ENCODE assay signal across 20 cellular contexts in genomic region chr20:50217207-50217949, GRCh38. TPM values are rescaled to one million over a fixed set of nuclear protein-coding genes. Genes with fewer than 3 reads are reported as not detected.
DNase-seq lines count a peak whose midpoint lies in the region; TF ChIP-seq lines count a peak whose summit lies in the region.
"Had no signal": no experiment of that assay in that cellular context is flagged by ENCODE, and none has a peak within 500 bp of the region (broad histone marks: within the 10 kb centered on the region; RNA-seq: fewer than 3 reads in every experiment).

No MANE protein-coding gene starts in this region.

- H3K36me3 ChIP-seq in hepatocyte (replicated peaks; ENCODE audit: insufficient read depth, low read depth) (no peaks in the 10 kb centered on the region), osteoblast (ENCODE audit: insufficient read depth, low read length) (no peaks in the 10 kb centered on the region), SK-N-SH (replicated peaks in 1 of 2; ENCODE audit: control insufficient read depth in 1 of 2, insufficient read depth in 2 of 2, low read length in 1 of 2) (no peaks in the 10 kb centered on the region)
- H3K36me3 ChIP-seq: BE2C had no signal

- no peak for TF ChIP-seq POLR2A in erythroblast (IDR thresholded peaks at IDR 0.05; ENCODE audit: low read length)

- DNase-seq in T-helper 2 cell treated with Interferon-gamma antibody and Interleukin-4, amounts not matched to agents 5 μg/mL and 100 μg/mL, for 36 hours (ENCODE audit: low spot score): no peak
- DNase-seq in T-helper 2 cell: no peak
- no peak for DNase-seq in hepatocyte (ENCODE audit: low spot score)
- DNase-seq in osteoblast (ENCODE audit: insufficient read length, low spot score, missing footprints): peak; percentile 39
- DNase-seq in SK-N-SH: no peak
- DNase-seq in stimulated activated CD4-positive, alpha-beta T cell treated with anti-CD3 and anti-CD28 coated beads, Interleukin-15, amount 100 ng/mL, for 24 hours: no peak
- no peak for DNase-seq in erythroblast (lab: John Stamatoyannopoulos, UW)
- DNase-seq in activated T-cell treated with anti-CD3 and anti-CD28 coated beads, Interleukin-2, amount 50 U/mL, for 24 hours: no peak
- DNase-seq: 8988T; Calu3; CD4-positive, alpha-beta memory T cell; GF-D8; KG1; NCI-H1105 treated with DMSO at 0.1 percent for 48 hours; NCI-H1694; NCI-H2081 treated with DMSO at 0.1 percent for 48 hours; NCI-H748 treated with DMSO at 0.1 percent for 48 hours; OCI-M1; SHP77 had no signal

- H3K27ac ChIP-seq in hepatocyte (peak overlapping the region; percentile 86), osteoblast (ENCODE audit: low read depth, low read length) (no peak overlapping the region), SK-N-SH (ENCODE audit: low read depth in 2 of 2, low read length in 1 of 2) (no peak overlapping the region)

- peaks cover 5% of the 10 kb centered on the region for H3K4me1 Mint-ChIP-seq in T-helper 2 cell treated with Interferon-gamma antibody and Interleukin-4, amounts not matched to agents 5 μg/mL and 100 μg/mL, for 36 hours (ENCODE audit: low read depth)
- no peaks in the 10 kb centered on the region for H3K4me1 Mint-ChIP-seq in activated T-cell treated with anti-CD3 and anti-CD28 coated beads, Interleukin-2, amount 50 U/mL, for 24 hours (ENCODE audit: low read depth)

- H3K79me2 ChIP-seq in hepatocyte: no peaks in the 10 kb centered on the region
- H3K79me2 ChIP-seq in osteoblast (ENCODE audit: insufficient read depth, low read length): no peaks in the 10 kb centered on the region
- no peaks in the 10 kb centered on the region for H3K79me2 ChIP-seq in SK-N-SH (ENCODE audit: insufficient read depth)

- H3K4me3 ChIP-seq in hepatocyte (no peak overlapping the region), osteoblast (ENCODE audit: insufficient read depth, low read length) (no peak overlapping the region), SK-N-SH (ENCODE audit: low read depth in 2 of 2, low read length in 1 of 2) (no peak overlapping the region)

- H3K27me3 ChIP-seq in hepatocyte (no peaks in the 10 kb centered on the region), osteoblast (ENCODE audit: insufficient read depth, low read length) (peaks cover 2% of the 10 kb centered on the region), SK-N-SH (ENCODE audit: insufficient read depth) (no peaks in the 10 kb centered on the region)
- H3K27me3 ChIP-seq: BE2C had no signal

- CTCF ChIA-PET in SK-N-SH (lab: Yijun Ruan, JAX): interaction anchor here (1.5 kb wide), 1 partner anchor 31 kb away, joined by 5 read pairs; no protein-coding TSS in a partner anchor

- H3K4me3 Mint-ChIP-seq in T-helper 2 cell treated with Interferon-gamma antibody and Interleukin-4, amounts not matched to agents 5 μg/mL and 100 μg/mL, for 36 hours: no peak overlapping the region
- H3K4me3 Mint-ChIP-seq in activated T-cell treated with anti-CD3 and anti-CD28 coated beads, Interleukin-2, amount 50 U/mL, for 24 hours: no peak overlapping the region
- H3K4me3 Mint-ChIP-seq: CD4-positive, alpha-beta memory T cell had no signal

- no peaks in the 10 kb centered on the region for H3K9me2 ChIP-seq in hepatocyte (replicated peaks; ENCODE audit: insufficient read depth)
- H3K9me2 ChIP-seq in SK-N-SH: no peaks in the 10 kb centered on the region

- no peak for TF ChIP-seq CTCF in hepatocyte (IDR thresholded peaks at IDR 0.05; ENCODE audit: poor library complexity)
- no peak for TF ChIP-seq CTCF in osteoblast (IDR thresholded peaks at IDR 0.05; ENCODE audit: extremely low read depth, low read depth, low read length)
- TF ChIP-seq CTCF in SK-N-SH (IDR thresholded peaks at IDR 0.05): no peak

- H3K9me3 Mint-ChIP-seq in T-helper 2 cell treated with Interferon-gamma antibody and Interleukin-4, amounts not matched to agents 5 μg/mL and 100 μg/mL, for 36 hours: no peaks in the 10 kb centered on the region
- no peaks in the 10 kb centered on the region for H3K9me3 Mint-ChIP-seq in activated T-cell treated with anti-CD3 and anti-CD28 coated beads, Interleukin-2, amount 50 U/mL, for 24 hours

- H4K20me1 ChIP-seq in hepatocyte (ENCODE audit: insufficient read depth, poor library complexity, severe bottlenecking) (no peaks in the 10 kb centered on the region), osteoblast (ENCODE audit: insufficient read depth, low read length) (no peaks in the 10 kb centered on the region), SK-N-SH (ENCODE audit: insufficient read depth) (no peaks in the 10 kb centered on the region)

- peak overlapping the region; percentile 12 for H3K27ac Mint-ChIP-seq in T-helper 2 cell treated with Interferon-gamma antibody and Interleukin-4, amounts not matched to agents 5 μg/mL and 100 μg/mL, for 36 hours
- no peak overlapping the region for H3K27ac Mint-ChIP-seq in activated T-cell treated with anti-CD3 and anti-CD28 coated beads, Interleukin-2, amount 50 U/mL, for 24 hours

- H3K4me1 ChIP-seq in hepatocyte (ENCODE audit: insufficient read depth) (peaks cover 27% of the 10 kb centered on the region), osteoblast (ENCODE audit: insufficient read depth, low read length) (peaks cover 24% of the 10 kb centered on the region), SK-N-SH (ENCODE audit: control insufficient read depth in 1 of 2, insufficient read depth in 2 of 2, low read depth in 1 of 2, low read length in 1 of 2) (no peaks in the 10 kb centered on the region)
- H3K4me1 ChIP-seq: BE2C had no signal

- H3K27me3 Mint-ChIP-seq in T-helper 2 cell treated with Interferon-gamma antibody and Interleukin-4, amounts not matched to agents 5 μg/mL and 100 μg/mL, for 36 hours (ENCODE audit: low read depth): peaks cover 8% of the 10 kb centered on the region
- H3K27me3 Mint-ChIP-seq in activated T-cell treated with anti-CD3 and anti-CD28 coated beads, Interleukin-2, amount 50 U/mL, for 24 hours: peaks cover 11% of the 10 kb centered on the region

- POLR2A ChIA-PET in SK-N-SH (lab: Yijun Ruan, JAX): interaction anchor here (0.6 kb wide), 1 partner anchor 13 kb away, joined by 3 read pairs; no protein-coding TSS in a partner anchor

- H2AFZ ChIP-seq in hepatocyte: no peak overlapping the region
- no peak overlapping the region for H2AFZ ChIP-seq in osteoblast (ENCODE audit: low read length)
- no peak overlapping the region for H2AFZ ChIP-seq in SK-N-SH (ENCODE audit: low read depth)

- no peaks in the 10 kb centered on the region for H3F3A ChIP-seq in SK-N-SH (replicated peaks; ENCODE audit: insufficient read depth)

- TF ChIP-seq EP300 in SK-N-SH (IDR thresholded peaks at IDR 0.05; ENCODE audit: borderline replicate concordance in 1 of 2, low read depth in 1 of 2, low read length in 1 of 2): no peak

- no peaks in the 10 kb centered on the region for H3K9me3 ChIP-seq in hepatocyte (ENCODE audit: low read depth)
- H3K9me3 ChIP-seq in osteoblast (ENCODE audit: low read depth, low read length): peaks cover 3% of the 10 kb centered on the region
- no peaks in the 10 kb centered on the region for H3K9me3 ChIP-seq in SK-N-SH
- H3K9me3 ChIP-seq: BE2C had no signal

- peak overlapping the region; percentile 70 for H3K4me2 ChIP-seq in hepatocyte
- H3K4me2 ChIP-seq in osteoblast (ENCODE audit: insufficient read depth, low read length): no peak overlapping the region
- H3K4me2 ChIP-seq in SK-N-SH: no peak overlapping the region

- H3K36me3 Mint-ChIP-seq in T-helper 2 cell treated with Interferon-gamma antibody and Interleukin-4, amounts not matched to agents 5 μg/mL and 100 μg/mL, for 36 hours (ENCODE audit: low read depth): no peaks in the 10 kb centered on the region
- H3K36me3 Mint-ChIP-seq in activated T-cell treated with anti-CD3 and anti-CD28 coated beads, Interleukin-2, amount 50 U/mL, for 24 hours (ENCODE audit: low read depth): no peaks in the 10 kb centered on the region
- H3K36me3 Mint-ChIP-seq: CD4-positive, alpha-beta memory T cell had no signal

- WGBS in hepatocyte (ENCODE audit: low lambda C conversion rate, missing lambda C conversion rate): 93% methylated on average over 14 of the region's 14 CpGs
- 93% methylated on average over 8 of the region's 14 CpGs for WGBS in SK-N-SH (ENCODE audit: low lambda C conversion rate)

- no peak for TF ChIP-seq RAD21 in SK-N-SH (IDR thresholded peaks at IDR 0.05; ENCODE audit: low read length)

- H3K9ac ChIP-seq in SK-N-SH: no peak overlapping the region

TF ChIP-seq in SK-N-SH, 30 proteins besides CTCF, POLR2A, EP300 and RAD21 (continues in another document):
- no peak for TF ChIP-seq REST (IDR thresholded peaks at IDR 0.05; ENCODE audit: low read depth, low read length)

RNA-seq across cellular contexts. Expression of gene CEBPB, which starts 26.7 kb away (rescaled TPM):
- total RNA-seq in hepatocyte (58.9 and 60.9 TPM in 2 replicates), osteoblast (75.7 and 79.3 TPM in 2 replicates)
- polyA plus RNA-seq in hepatocyte (159 and 183 TPM in 2 replicates), SK-N-SH (2012; rRNA removed) (13.2 and 14.7 TPM in 2 replicates)
- 9.5 and 11.1 TPM in 2 replicates for polyA plus RNA-seq in SK-N-SH (2012; cell fraction: cytosol; rRNA removed)
- polyA plus RNA-seq in SK-N-SH (2012; cell fraction: nucleus; rRNA removed): 28.3 and 31.7 TPM in 2 replicates
